8 cellular contexts compared by ENCODE assay signal in the genomic region with DNA sequence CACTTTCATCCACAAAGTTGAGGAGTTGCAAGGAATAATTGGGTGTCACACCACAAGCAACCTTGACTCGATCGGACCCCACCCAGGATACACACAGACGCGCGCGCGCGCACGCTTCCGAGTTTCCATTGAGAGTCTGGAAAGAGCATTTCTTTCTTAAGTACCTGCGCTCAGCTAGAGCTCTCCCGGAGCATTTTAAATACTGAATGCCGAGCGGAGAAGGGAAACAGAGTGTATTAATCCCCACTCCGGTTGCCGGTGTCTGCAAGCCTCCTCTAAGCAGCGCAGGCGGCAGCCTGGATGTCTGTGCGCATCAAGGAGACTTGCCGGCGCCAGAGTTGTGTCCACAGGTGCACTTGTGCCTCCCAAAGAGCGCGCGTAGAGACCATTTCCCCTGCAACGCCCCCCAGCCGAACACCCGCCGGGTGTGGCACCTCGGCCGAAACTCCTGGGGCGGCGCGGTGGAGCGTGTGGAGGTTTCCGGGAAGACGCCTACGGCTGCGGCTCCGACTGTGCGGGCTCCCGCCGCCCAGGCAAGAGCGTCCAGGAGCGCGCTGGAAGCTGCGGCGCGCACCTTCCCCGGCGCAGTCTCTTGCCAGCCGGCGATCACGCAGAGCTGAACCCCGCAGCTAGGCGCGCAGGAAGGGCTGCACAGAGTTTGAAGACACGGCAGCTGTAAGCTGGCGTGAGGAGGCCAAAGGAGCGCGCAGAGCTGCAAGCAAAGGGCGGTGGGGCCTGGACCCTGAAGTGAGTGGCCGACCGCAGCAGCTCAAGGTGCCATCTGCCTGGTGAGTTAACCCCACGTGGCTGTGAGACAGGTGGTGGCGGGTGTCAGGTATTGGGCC. TPM values are rescaled to one million over a fixed set of nuclear protein-coding genes. Genes with fewer than 3 reads are reported as not detected.
A peak's percentile ranks its signal among the peaks of the same experiment; 100 is the strongest.
DNase-seq lines count a peak whose midpoint lies in the region; ATAC-seq and TF ChIP-seq lines count a peak whose summit lies in the region.

No MANE protein-coding gene starts in this region.

- CTCF ChIA-PET in PC-9 (lab: Charles Lee): no interaction called here

- H4K20me1 ChIP-seq in PC-9 (ENCODE audit: insufficient read depth): no peaks in the 10 kb centered on the region

- H3K36me3 ChIP-seq in PC-9 (ENCODE audit: low read depth): no peaks in the 10 kb centered on the region
- no peaks in the 10 kb centered on the region for H3K36me3 ChIP-seq in iPS-18a (ENCODE audit: control insufficient read depth, low read depth, low read length)
- no peaks in the 10 kb centered on the region for H3K36me3 ChIP-seq in spleen

- POLR2A ChIA-PET in PC-9 (lab: Charles Lee; ENCODE audit: unreplicated experiment): interaction anchor here (0.6 kb wide), 1 partner anchor 1187 kb away, joined by 3 read pairs; no protein-coding TSS in a partner anchor

- TF ChIP-seq POLR2A in spleen (IDR thresholded peaks at IDR 0.05): no peak

- H3K9me3 ChIP-seq in PC-9 (ENCODE audit: insufficient read depth, low read depth) (no peaks in the 10 kb centered on the region; the same call in 1 of the 2 replicates), iPS-18a (ENCODE audit: control insufficient read depth, low read depth, low read length) (no peaks in the 10 kb centered on the region), spleen (peaks cover 0 to 16% (median 0%) of the 10 kb centered on the region in 8 donors)

- no peaks in the 10 kb centered on the region for H3K4me1 ChIP-seq in PC-9 (replicated peaks; ENCODE audit: insufficient read depth)
- peaks cover 40% of the 10 kb centered on the region for H3K4me1 ChIP-seq in iPS-18a (ENCODE audit: control insufficient read depth, low read depth, low read length)
- peaks cover 2 to 47% (median 25%) of the 10 kb centered on the region in 6 donors for H3K4me1 ChIP-seq in spleen

- no peaks in the 10 kb centered on the region for H3K79me2 ChIP-seq in PC-9 (ENCODE audit: low read depth)

- H3K27ac ChIP-seq in PC-9 (no peak overlapping the region), iPS-18a (ENCODE audit: low read length) (no peak overlapping the region), spleen (no peak overlapping the region)

- no TSS peak for BruUV-seq in PC-9 (replicated peaks; lab: Mats Ljungman, UMichigan)

- DNase-seq in NCI-H1436 (lab: John Stamatoyannopoulos, UW): peak; percentile 58
- DNase-seq in NCI-H1436 treated with DMSO at 0.1 percent for 48 hours (lab: John Stamatoyannopoulos, UW): no peak
- DNase-seq in PC-9: peak in 1 of 2 experiments; percentile 39
- DNase-seq in spleen: peak; percentile 66
- no peak for DNase-seq in DMS79 treated with DMSO at 0.1 percent for 48 hours (lab: John Stamatoyannopoulos, UW)
- no peak for DNase-seq in AG08396 (ENCODE audit: low spot score)

- peak overlapping the region; percentile 88 for H2AFZ ChIP-seq in PC-9

- H3K27me3 ChIP-seq in PC-9 (ENCODE audit: insufficient read depth, low read depth) (0 out of 2 replicates have a peak, but pooled peaks cover 2% of the 10 kb centered on the region), iPS-18a (ENCODE audit: control insufficient read depth, insufficient read depth, low read length) (peaks cover 99% of the 10 kb centered on the region), spleen (replicated peaks in 1 of 7) (peaks cover 6 to 100% (median 97%) of the 10 kb centered on the region in 7 donors)

- intact Hi-C loops in PC-9 (cut with micrococcal nuclease; ENCODE audit: unreplicated experiment) (loop anchor here (5.0 to 10.0 kb wide), 2 partner anchors 213 to 219 kb away; no protein-coding TSS in a partner anchor), spleen (cut with DNase I; ENCODE audit: low total_unique reads) (no loop called here)

- H3K9me2 ChIP-seq in PC-9 (ENCODE audit: insufficient read depth): no peaks in the 10 kb centered on the region

- ATAC-seq in GM19395 (IDR thresholded peaks at IDR 0.05; ENCODE audit: unreplicated experiment): no peak

- H3F3A ChIP-seq in PC-9 (ENCODE audit: insufficient read depth, low read depth): no peaks in the 10 kb centered on the region

- TF ChIP-seq CTCF in PC-9 (conservative IDR thresholded peaks at IDR 0.05) (no peak), spleen (IDR thresholded peaks at IDR 0.05 in 8 of 11, conservative IDR thresholded peaks at IDR 0.05 in 3 of 11) (no peak)

- WGBS in spleen, 5 donors: 4 to 13% (median 5%) methylated on average over 35 to 65 of the region's 65 CpGs

- H3K4me3 ChIP-seq in PC-9 (peak overlapping the region; percentile 67), iPS-18a (ENCODE audit: low read length) (peak overlapping the region; percentile 76), spleen (peak overlapping the region in 6 of 8 donors; percentile 10 to 56 (median 20))

- peak overlapping the region; percentile 9 for H3K9ac ChIP-seq in iPS-18a (ENCODE audit: low read length)

- peak overlapping the region; percentile 99 for H3K4me2 ChIP-seq in PC-9

RNA-seq across cellular contexts. Expression of a gene that starts 1.1 kb away (rescaled TPM):
- not detected in 2 replicates for total RNA-seq in PC-9 (2021)
- total RNA-seq in spleen: not detected
- under 1 TPM in 1 of 3 donors, not detected in 2; 0.04 TPM for polyA plus RNA-seq in spleen

Comparison
In these comparisons a context has a peak if more than half of its experiments do, and no peak if none do; other contexts are left out.
1. DNase-seq: peak in NCI-H1436 (single experiment) and spleen (single experiment); none in NCI-H1436 treated with DMSO at 0.1 percent for 48 hours (single experiment), DMS79 treated with DMSO at 0.1 percent for 48 hours (single experiment) and AG08396 (single experiment).
2. H3K4me3 ChIP-seq: peak in every context shown above with its lines; median percentile 76 in iPS-18a; 67 in PC-9; 20 in spleen.